In genomic region chr9:134208310-134208841, GRCh38 we compare ENCODE assay signal across 18 cellular contexts. TPM values are rescaled to one million over a fixed set of nuclear protein-coding genes. Genes with fewer than 3 reads are reported as not detected.
A peak's percentile ranks its signal among the peaks of the same experiment; 100 is the strongest.
DNase-seq lines count a peak whose midpoint lies in the region; ATAC-seq and TF ChIP-seq lines count a peak whose summit lies in the region.
"Had no signal": no experiment of that assay in that cellular context is flagged by ENCODE, and none has a peak within 500 bp of the region (broad histone marks: within the 10 kb centered on the region; RNA-seq: fewer than 3 reads in every experiment).

No MANE protein-coding gene starts in this region.

- H3K27me3 ChIP-seq in H7 (ENCODE audit: control insufficient read depth, insufficient read depth, low read length) (no peaks in the 10 kb centered on the region), esophagus squamous epithelium (no peaks in the 10 kb centered on the region), SJCRH30 (no peaks in the 10 kb centered on the region; the same call in 1 of the 2 replicates)
- H3K27me3 ChIP-seq: MG63 had no signal

- ATAC-seq in left lobe of liver = peak; percentile 33
- ATAC-seq in sciatic nerve = no peak
- ATAC-seq in GM19023 (IDR thresholded peaks at IDR 0.05; ENCODE audit: unreplicated experiment) = no peak
- ATAC-seq: natural killer cell had no signal

- peaks cover 0 to 17% (median 0%) of the 10 kb centered on the region in 3 donors for H3K9me3 ChIP-seq in esophagus squamous epithelium
- peaks cover 4% of the 10 kb centered on the region; the same call in 1 of the 2 replicates for H3K9me3 ChIP-seq in SJCRH30 (replicated peaks)

- peaks cover 13 to 45% (median 20%) of the 10 kb centered on the region in 3 donors for H3K4me1 ChIP-seq in esophagus squamous epithelium
- H3K4me1 ChIP-seq in SJCRH30 = no peaks in the 10 kb centered on the region; the same call in 1 of the 2 replicates

- intact Hi-C loops in esophagus squamous epithelium (cut with DNase I) = no loop called here
- intact Hi-C loops in sciatic nerve (cut with DNase I) = no loop called here

- DNase-seq in H7 = peak; percentile 25
- no peak for DNase-seq in esophagus squamous epithelium (lab: John Stamatoyannopoulos, UW)
- DNase-seq in left lobe of liver (ENCODE audit: low spot score) = peak; percentile 84
- DNase-seq in sciatic nerve (ENCODE audit: low spot score) = peak; percentile 71
- DNase-seq in SKM-1 treated with dmso at 0.1 percent for 144 hours (lab: John Stamatoyannopoulos, UW; ENCODE audit: unreplicated experiment) = no peak
- DNase-seq in UCSD-AML1 (lab: John Stamatoyannopoulos, UW; ENCODE audit: unreplicated experiment) = no peak
- no peak for DNase-seq in SJCRH30
- DNase-seq: activated CD4-positive, alpha-beta T cell treated with anti-CD3 and anti-CD28 coated beads, Interleukin-2, amount 50 U/mL, for 4 hours; activated naive CD4-positive, alpha-beta T cell; activated T-cell treated with anti-CD3 and anti-CD28 coated beads for 4 hours; mesendoderm; MG63; natural killer cell; NCI-H2029; NCI-H510A had no signal

- H3K27ac ChIP-seq in esophagus squamous epithelium (peak overlapping the region in 3 of 4 donors; percentile 0 to 50 (median 44)), SJCRH30 (no peak overlapping the region)
- H3K27ac ChIP-seq: VCaP had no signal

- 67 to 73% methylated on average over 12 to 19 of the region's 19 CpGs for WGBS in esophagus squamous epithelium, 2 donors

- H3K36me3 ChIP-seq in H7 (replicated peaks; ENCODE audit: control insufficient read depth, insufficient read depth, low read length) = no peaks in the 10 kb centered on the region
- H3K36me3 ChIP-seq in esophagus squamous epithelium = no peaks in the 10 kb centered on the region
- no peaks in the 10 kb centered on the region for H3K36me3 ChIP-seq in SJCRH30
- H3K36me3 ChIP-seq: MG63 had no signal

- H3K4me3 ChIP-seq in H7 (ENCODE audit: insufficient read depth, low read depth, low read length) (no peak overlapping the region), esophagus squamous epithelium (no peak overlapping the region), SJCRH30 (no peak overlapping the region)
- H3K4me3 ChIP-seq: MG63 had no signal

- TF ChIP-seq POLR2A in esophagus squamous epithelium (IDR thresholded peaks at IDR 0.05) = no peak

- no peak for TF ChIP-seq CTCF in esophagus squamous epithelium (IDR thresholded peaks at IDR 0.05)

RNA-seq across cellular contexts. Expression of gene RNU6ATAC, which starts 44.0 kb away (rescaled TPM):
- total RNA-seq in H7 (2014; rRNA removed; shearing (Covaris generic)) = not detected in 2 replicates
- total RNA-seq in esophagus squamous epithelium (not detected), left lobe of liver (25.8 TPM), sciatic nerve (193 TPM)
- not detected in 2 replicates for total RNA-seq in SJCRH30 (2014; rRNA removed; shearing (Covaris generic))
- total RNA-seq: H4 had no signal

Comparison
In these comparisons a context has a peak if more than half of its experiments do, and no peak if none do; other contexts are left out.
1. DNase-seq: peak in H7 (single experiment), left lobe of liver (single experiment) and sciatic nerve (single experiment); none in esophagus squamous epithelium (single experiment), SKM-1 treated with dmso at 0.1 percent for 144 hours (single experiment), UCSD-AML1 (single experiment) and SJCRH30 (0 of 2).
2. RNA of gene RNU6ATAC, which starts 44.0 kb away (total RNA-seq): 193 TPM in sciatic nerve (single experiment) and 25.8 TPM in left lobe of liver (single experiment); not detected in H7, not detected in esophagus squamous epithelium and not detected in SJCRH30; every median in the first group is over 10 times any median in the second.